ENCODE assay signal across 18 cellular contexts in the genomic region with DNA sequence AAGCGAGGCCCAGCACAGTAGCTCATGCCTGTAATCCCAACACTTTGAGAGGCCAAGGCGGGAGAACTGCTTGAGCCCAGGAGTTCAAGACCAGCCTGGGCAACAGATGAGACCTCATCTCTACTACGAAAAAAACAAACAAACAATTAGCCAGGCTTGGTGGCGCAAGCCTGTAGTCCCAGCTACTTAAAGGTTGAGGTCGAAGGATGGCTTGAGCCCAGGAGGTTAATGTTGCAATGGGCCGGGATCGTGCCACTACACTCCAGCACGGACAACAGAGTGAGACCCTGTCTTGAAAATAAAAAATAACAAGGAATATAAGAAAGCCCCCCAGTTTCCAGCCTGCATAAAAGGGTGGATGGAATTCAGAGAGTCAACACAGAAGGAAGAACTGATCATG. TPM values are rescaled to one million over a fixed set of nuclear protein-coding genes. Genes with fewer than 3 reads are reported as not detected.
DNase-seq lines count a peak whose midpoint lies in the region; ATAC-seq and TF ChIP-seq lines count a peak whose summit lies in the region.
"Had no signal": no experiment of that assay in that cellular context is flagged by ENCODE, and none has a peak within 500 bp of the region (broad histone marks: within the 10 kb centered on the region; RNA-seq: fewer than 3 reads in every experiment).

No MANE protein-coding gene starts in this region.

- H2AFZ ChIP-seq in SU-DHL-6 (ENCODE audit: low read depth, low read length, severe bottlenecking), result no peak overlapping the region
- H2AFZ ChIP-seq: GM23248 had no signal

- no peak for ATAC-seq in stimulated activated naive CD8-positive, alpha-beta T cell treated with anti-CD3 and anti-CD28 coated beads, Interleukin-15, Interleukin-2, amounts not matched to agents 100 U/mL and 50 U/mL, for 24 hours
- no peak for ATAC-seq in left colon
- ATAC-seq: Right ventricle myocardium inferior had no signal

- H3K27ac Mint-ChIP-seq in stimulated activated naive CD8-positive, alpha-beta T cell treated with anti-CD3 and anti-CD28 coated beads, Interleukin-15, Interleukin-2, amounts not matched to agents 100 ng/mL and 50 ng/mL, for 24 hours, result peak overlapping the region; percentile 71
- H3K27ac Mint-ChIP-seq in immature natural killer cell, result peak overlapping the region in 5 of 6 donors; percentile 9 to 88 (median 68)

- TF ChIP-seq CTCF in SU-DHL-6 (IDR thresholded peaks at IDR 0.05; ENCODE audit: insufficient read depth, low read length, poor library complexity, severe bottlenecking), result no peak
- no peak for TF ChIP-seq CTCF in tibial artery (IDR thresholded peaks at IDR 0.05)

- intact Hi-C loops in tibial artery (cut with DNase I; ENCODE audit: low total_unique reads), result no loop called here
- intact Hi-C loops in left colon (cut with DNase I, micrococcal nuclease), result no loop called here

- in situ Hi-C loops in G401 (cut with HindIII; ENCODE audit: low sequenced_read_pairs), result no loop called here

- no peak overlapping the region for H3K9ac ChIP-seq in SU-DHL-6 (ENCODE audit: low read length)
- H3K9ac ChIP-seq: GM23248 had no signal

- peaks cover 65% of the 10 kb centered on the region for H3K36me3 Mint-ChIP-seq in stimulated activated naive CD8-positive, alpha-beta T cell treated with anti-CD3 and anti-CD28 coated beads, Interleukin-15, Interleukin-2, amounts not matched to agents 100 ng/mL and 50 ng/mL, for 24 hours (ENCODE audit: low read depth)
- H3K36me3 Mint-ChIP-seq in immature natural killer cell, result peaks cover 14 to 37% (median 20%) of the 10 kb centered on the region in 3 donors

- peaks cover 20% of the 10 kb centered on the region for H3K79me2 ChIP-seq in SU-DHL-6 (ENCODE audit: insufficient read depth, low read length)

- H3K9me3 ChIP-seq in SU-DHL-6 (ENCODE audit: insufficient read depth, low read length) (no peaks in the 10 kb centered on the region), tibial artery (no peaks in the 10 kb centered on the region)
- H3K9me3 ChIP-seq: tibial nerve had no signal

- H3K4me1 ChIP-seq in tibial artery, result peaks cover 0 to 51% (median 38%) of the 10 kb centered on the region in 4 donors

- H3K9me3 Mint-ChIP-seq in stimulated activated naive CD8-positive, alpha-beta T cell treated with anti-CD3 and anti-CD28 coated beads, Interleukin-15, Interleukin-2, amounts not matched to agents 100 ng/mL and 50 ng/mL, for 24 hours, result no peaks in the 10 kb centered on the region
- H3K9me3 Mint-ChIP-seq in immature natural killer cell, result no peaks in the 10 kb centered on the region

- peak overlapping the region; percentile 70 for H3K27ac ChIP-seq in SU-DHL-6 (ENCODE audit: low read depth, low read length)
- H3K27ac ChIP-seq in tibial artery, result peak overlapping the region; percentile 69 to 78
- H3K27ac ChIP-seq: brain microvascular endothelial cell, GM23248 had no signal

- H3F3A ChIP-seq in SU-DHL-6 (ENCODE audit: insufficient read depth), result peaks cover 11% of the 10 kb centered on the region

- H4K20me1 ChIP-seq in SU-DHL-6 (ENCODE audit: low read depth, low read length), result no peaks in the 10 kb centered on the region; the same call in 1 of the 2 replicates

- DNase-seq in stimulated activated naive CD8-positive, alpha-beta T cell treated with anti-CD3 and anti-CD28 coated beads, Interleukin-15, Interleukin-2, amounts not matched to agents 100 U/mL and 50 U/mL, for 24 hours, result no peak
- DNase-seq in immature natural killer cell (no peak), tibial artery (no peak), G401 (ENCODE audit: low spot score) (no peak), left colon (no peak), NCI-H2196 (lab: John Stamatoyannopoulos, UW; ENCODE audit: unreplicated experiment) (no peak)
- DNase-seq: activated CD4-positive, alpha-beta T cell treated with anti-CD3 and anti-CD28 coated beads, Interleukin-2, amount 50 U/mL, for 1 hour; brain microvascular endothelial cell; Kasumi-1; NCI-H1092 treated with DMSO at 0.1 percent for 48 hours; NCI-H510A treated with DMSO at 0.1 percent for 48 hours; stimulated activated CD4-positive, alpha-beta T cell treated with anti-CD3 and anti-CD28 coated beads, Interleukin-12 subunit alpha, Interleukin-12 subunit beta, amount 100 ng/mL, for 4 hours; SW 1271 had no signal

- peak overlapping the region; percentile 47 for H3K4me2 ChIP-seq in SU-DHL-6 (ENCODE audit: low read depth, low read length, poor library complexity, severe bottlenecking)

- H3K27me3 ChIP-seq in SU-DHL-6 (ENCODE audit: low read length), result no peaks in the 10 kb centered on the region
- H3K27me3 ChIP-seq in tibial artery, result no peaks in the 10 kb centered on the region
- H3K27me3 ChIP-seq: brain microvascular endothelial cell, tibial nerve had no signal

- H3K36me3 ChIP-seq in SU-DHL-6 (ENCODE audit: low read length), result no peaks in the 10 kb centered on the region; the same call in 1 of the 2 replicates
- H3K36me3 ChIP-seq in tibial artery, result peaks cover 11 to 65% (median 51%) of the 10 kb centered on the region in 3 donors

- H3K9me2 ChIP-seq in SU-DHL-6 (replicated peaks; ENCODE audit: insufficient read depth, low read length), result no peaks in the 10 kb centered on the region

- no peak overlapping the region for H3K4me3 Mint-ChIP-seq in stimulated activated naive CD8-positive, alpha-beta T cell treated with anti-CD3 and anti-CD28 coated beads, Interleukin-15, Interleukin-2, amounts not matched to agents 100 ng/mL and 50 ng/mL, for 24 hours
- no peak overlapping the region for H3K4me3 Mint-ChIP-seq in immature natural killer cell

- no peak overlapping the region for H3K4me3 ChIP-seq in SU-DHL-6 (ENCODE audit: insufficient read depth, low read length, poor library complexity, severe bottlenecking)
- H3K4me3 ChIP-seq in tibial artery, result no peak overlapping the region
- H3K4me3 ChIP-seq: GM23248, tibial nerve had no signal

- H3K27me3 Mint-ChIP-seq in stimulated activated naive CD8-positive, alpha-beta T cell treated with anti-CD3 and anti-CD28 coated beads, Interleukin-15, Interleukin-2, amounts not matched to agents 100 ng/mL and 50 ng/mL, for 24 hours, result no peaks in the 10 kb centered on the region
- peaks cover 0 to 5% (median 1%) of the 10 kb centered on the region in 3 donors for H3K27me3 Mint-ChIP-seq in immature natural killer cell (ENCODE audit: low read depth in 3 of 3)

- H3K4me1 Mint-ChIP-seq in stimulated activated naive CD8-positive, alpha-beta T cell treated with anti-CD3 and anti-CD28 coated beads, Interleukin-15, Interleukin-2, amounts not matched to agents 100 ng/mL and 50 ng/mL, for 24 hours (ENCODE audit: low read depth), result peaks cover 69% of the 10 kb centered on the region
- peaks cover 43 to 47% of the 10 kb centered on the region in 2 donors for H3K4me1 Mint-ChIP-seq in immature natural killer cell

RNA-seq across cellular contexts. Expression of gene ARHGAP17, which starts 40.3 kb away (rescaled TPM):
- polyA plus RNA-seq in immature natural killer cell, result 10 to 100 TPM; 12.0 to 35.9 (median 14.5) TPM
- total RNA-seq in G401 (2014; rRNA removed; shearing (Covaris generic)), result 11.7 and 14.4 TPM in 2 replicates
- total RNA-seq in left colon, result 100 to 1,000 TPM; 107 to 129 TPM
